1 cellular context compared by ENCODE assay signal in genomic region chr10:46094931-46095755, GRCh38.
TF ChIP-seq lines count a peak whose summit lies in the region.

No MANE protein-coding gene starts in this region.

TF ChIP-seq in GM23338, 12 proteins besides CTCF, POLR2A, EP300 and RAD21 (continued from another document):
- TF ChIP-seq, protein P1, sequence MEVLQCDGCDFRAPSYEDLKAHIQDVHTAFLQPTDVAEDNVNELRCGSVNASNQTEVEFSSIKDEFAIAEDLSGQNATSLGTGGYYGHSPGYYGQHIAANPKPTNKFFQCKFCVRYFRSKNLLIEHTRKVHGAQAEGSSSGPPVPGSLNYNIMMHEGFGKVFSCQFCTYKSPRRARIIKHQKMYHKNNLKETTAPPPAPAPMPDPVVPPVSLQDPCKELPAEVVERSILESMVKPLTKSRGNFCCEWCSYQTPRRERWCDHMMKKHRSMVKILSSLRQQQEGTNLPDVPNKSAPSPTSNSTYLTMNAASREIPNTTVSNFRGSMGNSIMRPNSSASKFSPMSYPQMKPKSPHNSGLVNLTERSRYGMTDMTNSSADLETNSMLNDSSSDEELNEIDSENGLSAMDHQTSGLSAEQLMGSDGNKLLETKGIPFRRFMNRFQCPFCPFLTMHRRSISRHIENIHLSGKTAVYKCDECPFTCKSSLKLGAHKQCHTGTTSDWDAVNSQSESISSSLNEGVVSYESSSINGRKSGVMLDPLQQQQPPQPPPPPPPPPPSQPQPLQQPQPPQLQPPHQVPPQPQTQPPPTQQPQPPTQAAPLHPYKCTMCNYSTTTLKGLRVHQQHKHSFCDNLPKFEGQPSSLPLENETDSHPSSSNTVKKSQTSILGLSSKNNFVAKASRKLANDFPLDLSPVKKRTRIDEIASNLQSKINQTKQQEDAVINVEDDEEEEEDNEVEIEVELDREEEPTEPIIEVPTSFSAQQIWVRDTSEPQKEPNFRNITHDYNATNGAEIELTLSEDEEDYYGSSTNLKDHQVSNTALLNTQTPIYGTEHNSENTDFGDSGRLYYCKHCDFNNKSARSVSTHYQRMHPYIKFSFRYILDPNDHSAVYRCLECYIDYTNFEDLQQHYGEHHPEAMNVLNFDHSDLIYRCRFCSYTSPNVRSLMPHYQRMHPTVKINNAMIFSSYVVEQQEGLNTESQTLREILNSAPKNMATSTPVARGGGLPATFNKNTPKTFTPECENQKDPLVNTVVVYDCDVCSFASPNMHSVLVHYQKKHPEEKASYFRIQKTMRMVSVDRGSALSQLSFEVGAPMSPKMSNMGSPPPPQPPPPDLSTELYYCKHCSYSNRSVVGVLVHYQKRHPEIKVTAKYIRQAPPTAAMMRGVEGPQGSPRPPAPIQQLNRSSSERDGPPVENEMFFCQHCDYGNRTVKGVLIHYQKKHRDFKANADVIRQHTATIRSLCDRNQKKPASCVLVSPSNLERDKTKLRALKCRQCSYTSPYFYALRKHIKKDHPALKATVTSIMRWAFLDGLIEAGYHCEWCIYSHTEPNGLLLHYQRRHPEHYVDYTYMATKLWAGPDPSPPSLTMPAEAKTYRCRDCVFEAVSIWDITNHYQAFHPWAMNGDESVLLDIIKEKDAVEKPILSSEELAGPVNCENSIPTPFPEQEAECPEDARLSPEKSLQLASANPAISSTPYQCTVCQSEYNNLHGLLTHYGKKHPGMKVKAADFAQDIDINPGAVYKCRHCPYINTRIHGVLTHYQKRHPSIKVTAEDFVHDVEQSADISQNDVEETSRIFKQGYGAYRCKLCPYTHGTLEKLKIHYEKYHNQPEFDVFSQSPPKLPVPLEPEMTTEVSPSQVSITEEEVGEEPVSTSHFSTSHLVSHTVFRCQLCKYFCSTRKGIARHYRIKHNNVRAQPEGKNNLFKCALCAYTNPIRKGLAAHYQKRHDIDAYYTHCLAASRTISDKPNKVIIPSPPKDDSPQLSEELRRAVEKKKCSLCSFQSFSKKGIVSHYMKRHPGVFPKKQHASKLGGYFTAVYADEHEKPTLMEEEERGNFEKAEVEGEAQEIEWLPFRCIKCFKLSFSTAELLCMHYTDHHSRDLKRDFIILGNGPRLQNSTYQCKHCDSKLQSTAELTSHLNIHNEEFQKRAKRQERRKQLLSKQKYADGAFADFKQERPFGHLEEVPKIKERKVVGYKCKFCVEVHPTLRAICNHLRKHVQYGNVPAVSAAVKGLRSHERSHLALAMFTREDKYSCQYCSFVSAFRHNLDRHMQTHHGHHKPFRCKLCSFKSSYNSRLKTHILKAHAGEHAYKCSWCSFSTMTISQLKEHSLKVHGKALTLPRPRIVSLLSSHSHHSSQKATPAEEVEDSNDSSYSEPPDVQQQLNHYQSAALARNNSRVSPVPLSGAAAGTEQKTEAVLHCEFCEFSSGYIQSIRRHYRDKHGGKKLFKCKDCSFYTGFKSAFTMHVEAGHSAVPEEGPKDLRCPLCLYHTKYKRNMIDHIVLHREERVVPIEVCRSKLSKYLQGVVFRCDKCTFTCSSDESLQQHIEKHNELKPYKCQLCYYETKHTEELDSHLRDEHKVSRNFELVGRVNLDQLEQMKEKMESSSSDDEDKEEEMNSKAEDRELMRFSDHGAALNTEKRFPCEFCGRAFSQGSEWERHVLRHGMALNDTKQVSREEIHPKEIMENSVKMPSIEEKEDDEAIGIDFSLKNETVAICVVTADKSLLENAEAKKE (CRISPR knock-in tag; IDR thresholded peaks at IDR 0.05) = no peak
